Comparison of ENCODE assay signal across 8 cellular contexts in the genomic region with DNA sequence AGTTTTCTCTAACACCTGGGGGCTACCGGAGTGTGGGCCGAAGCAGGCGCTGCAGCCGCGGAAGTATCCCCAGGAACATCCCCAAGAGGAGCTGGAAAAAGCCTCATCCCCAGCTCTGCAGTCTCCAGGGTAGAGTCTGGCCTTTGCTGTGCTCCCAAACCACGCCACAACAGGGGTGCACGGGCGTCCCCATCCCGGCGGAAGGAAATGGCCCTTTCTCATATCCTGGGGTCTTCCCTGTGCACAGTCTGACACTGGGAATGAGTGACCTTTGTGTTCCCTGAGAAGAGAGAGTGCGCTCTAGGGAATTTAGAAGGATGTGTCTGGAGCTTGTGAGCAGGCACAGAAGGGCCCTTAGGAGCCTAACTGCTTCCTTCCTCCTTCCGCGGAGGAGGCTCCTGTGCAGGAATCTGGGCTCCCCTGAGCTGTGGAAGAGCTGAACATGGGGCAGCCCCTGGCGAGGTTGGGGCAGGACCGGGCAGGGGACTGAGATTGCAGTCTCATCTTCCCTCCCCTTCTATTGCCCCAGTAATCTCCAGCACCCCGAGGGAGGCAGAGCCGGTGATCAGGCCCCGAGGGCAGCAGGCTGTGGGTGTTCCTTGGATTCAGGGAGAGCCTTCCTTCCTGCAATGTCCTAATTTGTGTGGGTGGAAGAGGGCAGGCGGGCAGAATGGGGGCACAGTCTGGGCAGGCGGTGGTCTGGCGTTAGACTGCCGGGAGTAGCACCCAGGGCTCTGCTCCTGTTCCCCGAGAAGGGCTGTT. TPM values are rescaled to one million over a fixed set of nuclear protein-coding genes. Genes with fewer than 3 reads are reported as not detected.
DNase-seq lines count a peak whose midpoint lies in the region; ATAC-seq and TF ChIP-seq lines count a peak whose summit lies in the region.

No MANE protein-coding gene starts in this region.

- peaks cover 23% of the 10 kb centered on the region for H3K4me1 ChIP-seq in CD4-positive, CD25-positive, alpha-beta regulatory T cell (ENCODE audit: control insufficient read depth, insufficient read depth, low read length, poor library complexity, severe bottlenecking)
- H3K4me1 ChIP-seq in ectodermal cell (ENCODE audit: control insufficient read depth, insufficient read depth, low read length): peaks cover 26% of the 10 kb centered on the region

- H3K9me3 ChIP-seq in CD4-positive, CD25-positive, alpha-beta regulatory T cell (ENCODE audit: control insufficient read depth in 2 of 2, low read length in 2 of 2): no peaks in the 10 kb centered on the region
- H3K9me3 ChIP-seq in ectodermal cell (ENCODE audit: control insufficient read depth, low read length): no peaks in the 10 kb centered on the region

- H3K27ac Mint-ChIP-seq in CD4-positive, CD25-positive, alpha-beta regulatory T cell: peak overlapping the region; percentile 86 to 97 (median 91)
- H3K27ac Mint-ChIP-seq in neural crest cell (ENCODE audit: unreplicated experiment): peak overlapping the region; percentile 99

- H3K4me3 ChIP-seq in CD4-positive, CD25-positive, alpha-beta regulatory T cell (ENCODE audit: low read depth, low read length): peak overlapping the region; percentile 89
- H3K4me3 ChIP-seq in NB4 (ENCODE audit: low read depth, low read length): peak overlapping the region; percentile 86
- peak overlapping the region; percentile 90 for H3K4me3 ChIP-seq in ectodermal cell (ENCODE audit: insufficient read depth, low read depth, low read length)

- 51 to 60% methylated on average over 23 of the region's 23 CpGs for WGBS in ectodermal cell, 2 experiments

- DNase-seq in CD4-positive, CD25-positive, alpha-beta regulatory T cell: no peak
- no peak for DNase-seq in NB4 (ENCODE audit: low read depth)
- DNase-seq in neural crest cell (ENCODE audit: low read depth, low spot score): no peak
- DNase-seq in GM19238 (ENCODE audit: insufficient read length, low spot score): no peak

- ATAC-seq in CD4-positive, CD25-positive, alpha-beta regulatory T cell (ENCODE audit: low read depth in 2 of 2): no peak
- ATAC-seq in HG02798 (IDR thresholded peaks at IDR 0.05; ENCODE audit: poor library complexity, unreplicated experiment) (no peak), GM21825 (IDR thresholded peaks at IDR 0.05; ENCODE audit: unreplicated experiment) (no peak), HG02610 (IDR thresholded peaks at IDR 0.05; ENCODE audit: unreplicated experiment) (no peak)

- no peaks in the 10 kb centered on the region for H3K27me3 ChIP-seq in CD4-positive, CD25-positive, alpha-beta regulatory T cell (ENCODE audit: control insufficient read depth, insufficient read depth, low read length)
- no peaks in the 10 kb centered on the region for H3K27me3 ChIP-seq in ectodermal cell (ENCODE audit: control insufficient read depth, insufficient read depth, low read length, poor library complexity, severe bottlenecking)

- TF ChIP-seq CTCF in NB4 (IDR thresholded peaks at IDR 0.05; ENCODE audit: low read depth, low read length) (no peak), neural crest cell (conservative IDR thresholded peaks at IDR 0.05) (no peak)

- H3K4me1 Mint-ChIP-seq in CD4-positive, CD25-positive, alpha-beta regulatory T cell: peaks cover 0 to 49% (median 21%) of the 10 kb centered on the region in 4 donors
- H3K4me1 Mint-ChIP-seq in neural crest cell: peaks cover 47% of the 10 kb centered on the region

- peaks cover 15% of the 10 kb centered on the region for H3K36me3 Mint-ChIP-seq in CD4-positive, CD25-positive, alpha-beta regulatory T cell
- peaks cover 15% of the 10 kb centered on the region for H3K36me3 Mint-ChIP-seq in neural crest cell (ENCODE audit: low read depth)

- peaks cover 0 to 2% (median 0%) of the 10 kb centered on the region in 7 donors for H3K9me3 Mint-ChIP-seq in CD4-positive, CD25-positive, alpha-beta regulatory T cell
- no peaks in the 10 kb centered on the region for H3K9me3 Mint-ChIP-seq in neural crest cell

- TF ChIP-seq POLR2A in NB4 (IDR thresholded peaks at IDR 0.05; ENCODE audit: extremely low read depth, insufficient read length): no peak

- H3K27me3 Mint-ChIP-seq in CD4-positive, CD25-positive, alpha-beta regulatory T cell: no peaks in the 10 kb centered on the region
- peaks cover 2% of the 10 kb centered on the region for H3K27me3 Mint-ChIP-seq in neural crest cell (ENCODE audit: low read depth)

- peaks cover 4% of the 10 kb centered on the region for H3K36me3 ChIP-seq in CD4-positive, CD25-positive, alpha-beta regulatory T cell (ENCODE audit: control insufficient read depth, insufficient read depth, low read length)
- H3K36me3 ChIP-seq in ectodermal cell (ENCODE audit: control insufficient read depth, insufficient read depth, low read length): peaks cover 28% of the 10 kb centered on the region

- peak overlapping the region; percentile 30 for H3K27ac ChIP-seq in CD4-positive, CD25-positive, alpha-beta regulatory T cell (ENCODE audit: insufficient read depth, low read length, poor library complexity, severe bottlenecking)
- peak overlapping the region; percentile 98 for H3K27ac ChIP-seq in ectodermal cell (ENCODE audit: insufficient read depth, low read depth, low read length, poor library complexity, severe bottlenecking)

- H3K4me3 Mint-ChIP-seq in CD4-positive, CD25-positive, alpha-beta regulatory T cell: peak overlapping the region; percentile 88 to 96 (median 95)
- H3K4me3 Mint-ChIP-seq in neural crest cell: peak overlapping the region; percentile 100

RNA-seq across cellular contexts. Expression of a gene that starts 1.3 kb away (rescaled TPM):
- 40.3 TPM for total RNA-seq in CD4-positive, CD25-positive, alpha-beta regulatory T cell
- polyA plus RNA-seq in CD4-positive, CD25-positive, alpha-beta regulatory T cell: 10 to 100 TPM; 22.5 to 35.2 (median 26.5) TPM
- 75.3 TPM for polyA plus RNA-seq in ectodermal cell (2013, experiment 1 of 4)
- 83.3 TPM for polyA plus RNA-seq in ectodermal cell (2013, experiment 2 of 4)
- polyA plus RNA-seq in ectodermal cell (2013, experiment 3 of 4): 73.8 TPM
- polyA plus RNA-seq in ectodermal cell (2013, experiment 4 of 4): 79.6 TPM
- 212 and 224 TPM in 2 replicates for total RNA-seq in neural crest cell

RNA-seq across cellular contexts. Expression of a gene that starts 9.2 kb away (rescaled TPM):
- 2.9 TPM for total RNA-seq in CD4-positive, CD25-positive, alpha-beta regulatory T cell
- polyA plus RNA-seq in CD4-positive, CD25-positive, alpha-beta regulatory T cell: 1 to 10 TPM; 2.2 to 7.6 (median 4.1) TPM
- 16.7 TPM for polyA plus RNA-seq in ectodermal cell (2013, experiment 1 of 4)
- 14.4 TPM for polyA plus RNA-seq in ectodermal cell (2013, experiment 2 of 4)
- 16.5 TPM for polyA plus RNA-seq in ectodermal cell (2013, experiment 3 of 4)
- polyA plus RNA-seq in ectodermal cell (2013, experiment 4 of 4): 15.2 TPM
- 13.3 and 16.5 TPM in 2 replicates for total RNA-seq in neural crest cell

RNA-seq across cellular contexts. Expression of a gene that starts 28.5 kb away (rescaled TPM):
- total RNA-seq in CD4-positive, CD25-positive, alpha-beta regulatory T cell: not detected
- polyA plus RNA-seq in CD4-positive, CD25-positive, alpha-beta regulatory T cell: not detected
- polyA plus RNA-seq in ectodermal cell (2013, experiment 1 of 4): 4.9 TPM
- polyA plus RNA-seq in ectodermal cell (2013, experiment 2 of 4): 3.5 TPM
- 5.2 TPM for polyA plus RNA-seq in ectodermal cell (2013, experiment 3 of 4)
- 5.9 TPM for polyA plus RNA-seq in ectodermal cell (2013, experiment 4 of 4)
- total RNA-seq in neural crest cell: 24.4 and 26.3 TPM in 2 replicates

RNA-seq across cellular contexts. Expression of a gene that starts 46.6 kb away (rescaled TPM):
- total RNA-seq in CD4-positive, CD25-positive, alpha-beta regulatory T cell: 17.2 TPM
- 1 to 10 TPM; 4.3 to 5.5 (median 4.8) TPM for polyA plus RNA-seq in CD4-positive, CD25-positive, alpha-beta regulatory T cell
- polyA plus RNA-seq in ectodermal cell (2013, experiment 1 of 4): 0.93 TPM
- 0.44 TPM for polyA plus RNA-seq in ectodermal cell (2013, experiment 2 of 4)
- 0.48 TPM for polyA plus RNA-seq in ectodermal cell (2013, experiment 3 of 4)
- polyA plus RNA-seq in ectodermal cell (2013, experiment 4 of 4): 0.20 TPM
- total RNA-seq in neural crest cell: 0.49 and 0.61 TPM in 2 replicates

RNA-seq across cellular contexts. Expression of a gene that starts 46.8 kb away (rescaled TPM):
- 10.7 TPM for total RNA-seq in CD4-positive, CD25-positive, alpha-beta regulatory T cell
- 10 to 100 TPM; 21.9 to 33.1 (median 25.6) TPM for polyA plus RNA-seq in CD4-positive, CD25-positive, alpha-beta regulatory T cell
- polyA plus RNA-seq in ectodermal cell (2013, experiment 1 of 4): 42.1 TPM
- 47.4 TPM for polyA plus RNA-seq in ectodermal cell (2013, experiment 2 of 4)
- polyA plus RNA-seq in ectodermal cell (2013, experiment 3 of 4): 37.9 TPM
- 45.0 TPM for polyA plus RNA-seq in ectodermal cell (2013, experiment 4 of 4)
- total RNA-seq in neural crest cell: 23.2 and 26.3 TPM in 2 replicates

Comparison
In these comparisons a context has a peak if more than half of its experiments do, and no peak if none do; other contexts are left out.
1. RNA of a gene that starts 28.5 kb away (total RNA-seq): 24.4 to 26.3 TPM in neural crest cell; not detected in CD4-positive, CD25-positive, alpha-beta regulatory T cell (single experiment); every median in the first group is over 10 times any median in the second.
2. Peak in every context shown above with its lines, with median percentiles within 50 percentile points of each other: H3K4me3 ChIP-seq.